In the genomic region with DNA sequence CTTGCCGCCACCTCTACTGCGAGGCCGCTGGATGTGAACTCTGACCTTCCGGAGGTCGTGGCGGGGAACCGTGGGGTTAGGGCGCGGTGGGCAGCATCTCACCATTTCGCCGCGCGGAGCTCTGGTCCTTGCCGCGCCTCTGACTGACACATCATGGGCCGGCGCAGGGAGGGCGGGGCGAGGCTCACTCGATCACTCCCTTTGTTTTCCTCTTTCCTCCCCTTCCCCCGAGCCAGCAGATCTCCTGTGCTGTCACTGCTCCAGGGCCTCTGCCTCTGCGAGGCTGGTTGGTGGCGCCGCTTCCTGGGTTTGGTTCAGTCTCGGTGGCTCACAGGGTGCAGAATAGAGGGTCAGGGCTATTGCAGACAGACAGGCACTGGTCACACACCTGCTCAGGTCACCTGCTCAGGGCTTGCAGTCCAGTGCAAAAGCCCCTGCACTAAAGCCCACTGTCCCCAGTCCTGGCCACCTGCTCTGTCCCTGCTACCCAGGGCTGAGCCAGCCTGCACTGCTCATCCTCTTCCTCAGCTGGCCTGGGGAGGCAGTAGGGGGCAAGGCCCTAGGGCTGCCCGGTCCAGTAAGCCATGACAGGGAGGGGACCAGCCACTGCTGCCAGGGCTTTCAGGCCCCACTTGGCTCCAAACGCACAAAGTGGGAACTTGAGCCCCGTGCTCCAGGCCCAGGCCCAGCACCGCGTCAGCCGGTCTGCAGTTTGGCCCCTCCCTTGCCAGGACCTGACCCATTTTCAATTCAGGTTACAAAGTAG, we compare ENCODE assay signal across 9 cellular contexts. TPM values are rescaled to one million over a fixed set of nuclear protein-coding genes. Genes with fewer than 3 reads are reported as not detected.
A peak's percentile ranks its signal among the peaks of the same experiment; 100 is the strongest.
DNase-seq lines count a peak whose midpoint lies in the region; ATAC-seq and TF ChIP-seq lines count a peak whose summit lies in the region.
"Had no signal": no experiment of that assay in that cellular context is flagged by ENCODE, and none has a peak within 500 bp of the region (broad histone marks: within the 10 kb centered on the region; RNA-seq: fewer than 3 reads in every experiment).

No MANE protein-coding gene starts in this region.

- in situ Hi-C loops in GM23248 (cut with MboI): no loop called here

- H3K36me3 Mint-ChIP-seq in activated naive CD4-positive, alpha-beta T cell treated with anti-CD3 and anti-CD28 coated beads, Interleukin-2, amount 50 U/mL, for 72 hours: peaks cover 0 to 4% of the 10 kb centered on the region in 2 donors

- TF ChIP-seq CTCF in heart right ventricle (IDR thresholded peaks at IDR 0.05): no peak

- no peak overlapping the region for H3K4me2 ChIP-seq in GM23248 (ENCODE audit: unreplicated experiment)

- H3K27ac ChIP-seq in GM23248: no peak overlapping the region
- H3K27ac ChIP-seq in heart right ventricle: peak overlapping the region in 9 of 10 donors; percentile 9 to 68 (median 47)

- no peaks in the 10 kb centered on the region for H4K20me1 ChIP-seq in GM23248 (ENCODE audit: insufficient read depth)

- H3K27me3 ChIP-seq in GM23248 (replicated peaks; ENCODE audit: insufficient read depth) (no peaks in the 10 kb centered on the region), heart right ventricle (no peaks in the 10 kb centered on the region)
- H3K27me3 ChIP-seq: tibial artery had no signal

- H3K9me2 ChIP-seq in GM23248 (ENCODE audit: insufficient read depth): no peaks in the 10 kb centered on the region

- H2AFZ ChIP-seq in GM23248: no peak overlapping the region

- peak overlapping the region; percentile 84 to 91 for H3K27ac Mint-ChIP-seq in activated naive CD4-positive, alpha-beta T cell treated with anti-CD3 and anti-CD28 coated beads, Interleukin-2, amount 50 U/mL, for 72 hours

- peak overlapping the region; percentile 26; the same call in 1 of the 2 replicates for H3K9ac ChIP-seq in GM23248

- no peak for ATAC-seq in activated naive CD4-positive, alpha-beta T cell treated with anti-CD3 and anti-CD28 coated beads, Interleukin-2, amount 50 U/mL, for 72 hours
- ATAC-seq in heart right ventricle (peak in 4 of 8 donors; percentile 3 to 38 (median 6)), GM21825 (IDR thresholded peaks at IDR 0.05; ENCODE audit: unreplicated experiment) (no peak), GM21723 (IDR thresholded peaks at IDR 0.05; ENCODE audit: unreplicated experiment) (no peak)

- intact Hi-C loops in heart right ventricle (cut with DNase I) (no loop called here), posterior cingulate gyrus (cut with DNase I) (no loop called here)

- H3K9me3 ChIP-seq in GM23248 (ENCODE audit: low read depth): no peaks in the 10 kb centered on the region
- no peaks in the 10 kb centered on the region for H3K9me3 ChIP-seq in heart right ventricle
- H3K9me3 ChIP-seq: tibial artery had no signal

- no peaks in the 10 kb centered on the region for H3K4me1 ChIP-seq in GM23248 (ENCODE audit: insufficient read depth)
- H3K4me1 ChIP-seq in heart right ventricle: peaks cover 25 to 57% (median 41%) of the 10 kb centered on the region in 9 donors

- no peaks in the 10 kb centered on the region for H3F3A ChIP-seq in GM23248 (ENCODE audit: insufficient read depth)

- H3K4me3 ChIP-seq in GM23248 (no peak overlapping the region), heart right ventricle (peak overlapping the region in 4 of 10 donors; percentile 22 to 33 (median 26))
- H3K4me3 ChIP-seq: tibial artery had no signal

- H3K9me3 Mint-ChIP-seq in activated naive CD4-positive, alpha-beta T cell treated with anti-CD3 and anti-CD28 coated beads, Interleukin-2, amount 50 U/mL, for 72 hours: no peaks in the 10 kb centered on the region

- H3K79me2 ChIP-seq in GM23248 (ENCODE audit: insufficient read depth): peaks cover 89% of the 10 kb centered on the region

- H3K36me3 ChIP-seq in GM23248 (ENCODE audit: low read depth) (no peaks in the 10 kb centered on the region), heart right ventricle (peaks cover 0 to 59% (median 0%) of the 10 kb centered on the region in 9 donors)

- 48 to 53% methylated on average over 28 to 31 of the region's 31 CpGs for WGBS in GM23248 (ENCODE audit: low coverage in 1 of 2, low lambda C conversion rate in 2 of 2, missing lambda C conversion rate in 2 of 2), 2 experiments
- WGBS in heart right ventricle, 2 donors: 37% methylated on average over 31 of the region's 31 CpGs

- DNase-seq in GM23248 (peak; percentile 50), heart right ventricle (peak; percentile 37 to 46), posterior cingulate gyrus (peak; percentile 65 to 96 (median 79)), NCI-H1092 (lab: John Stamatoyannopoulos, UW) (no peak), RPMI8226 (no peak)
- no peak for DNase-seq in activated naive CD4-positive, alpha-beta T cell treated with anti-CD3 and anti-CD28 coated beads, Interleukin-2, amount 50 U/mL, for 72 hours (ENCODE audit: low spot score in 2 of 2)

RNA-seq across cellular contexts. Expression of a gene that starts 36.2 kb away (rescaled TPM):
- total RNA-seq in GM23248 (2014; rRNA removed; shearing (Covaris generic)): 34.2 and 51.7 TPM in 2 replicates
- 32.7 and 33.3 TPM in 2 replicates for polyA plus RNA-seq in GM23248 (2016; fragmentation: Nextera tagmentation; extraction: Ambion mirVana)
- total RNA-seq in activated naive CD4-positive, alpha-beta T cell treated with anti-CD3 and anti-CD28 coated beads, Interleukin-2, amount 50 U/mL, for 72 hours: 10 to 100 TPM; 36.8 to 41.9 TPM
- 10 to 100 TPM; 16.3 to 30.0 (median 18.7) TPM for total RNA-seq in heart right ventricle
- polyA plus RNA-seq in heart right ventricle: 10 to 100 TPM; 15.5 to 20.6 TPM

Comparison
In these comparisons a context has a peak if more than half of its experiments do, and no peak if none do; other contexts are left out.
1. DNase-seq: peak in GM23248 (single experiment), heart right ventricle (2 of 2) and posterior cingulate gyrus (10 of 10); none in activated naive CD4-positive, alpha-beta T cell treated with anti-CD3 and anti-CD28 coated beads, Interleukin-2, amount 50 U/mL, for 72 hours (0 of 2), NCI-H1092 (single experiment) and RPMI8226 (single experiment).